Comparison of ENCODE assay signal across 29 cellular contexts in the genomic region with DNA sequence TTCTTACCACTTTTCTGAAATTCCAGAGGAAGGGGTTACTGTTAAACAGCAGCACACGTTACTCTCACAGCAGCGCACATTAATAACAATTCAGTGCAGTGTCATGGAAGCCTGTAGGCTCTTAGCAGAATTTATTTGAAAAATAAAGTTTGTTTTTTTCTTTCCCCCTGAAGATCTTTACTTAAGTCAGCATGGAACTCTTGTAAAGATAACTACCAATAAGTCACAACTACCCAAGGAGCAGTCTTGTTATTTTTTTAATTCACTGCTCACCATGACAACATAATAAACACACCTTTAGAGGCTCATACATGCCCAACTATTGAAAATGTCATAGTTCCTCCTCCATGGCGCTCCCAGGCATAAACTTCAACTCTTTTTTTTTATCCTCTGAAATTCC.
"Had no signal": no experiment of that assay in that cellular context is flagged by ENCODE, and none has a peak within 500 bp of the region (broad histone marks: within the 10 kb centered on the region; RNA-seq: fewer than 3 reads in every experiment).

No MANE protein-coding gene starts in this region.

- H3K36me3 Mint-ChIP-seq: stimulated activated memory B cell treated with anti-CD40 and anti-IgM and Interleukin-4, amounts not matched to agents 10 μg/mL and 1 μg/mL and 100 μg/mL, for 72 hours had no signal

- H3K9me3 ChIP-seq: heart right ventricle, left ventricle myocardium inferior, neutrophil, ovary, sigmoid colon, upper lobe of right lung had no signal

- H3K27ac Mint-ChIP-seq: activated B cell treated with CpG ODN at 0.5 μM for 24 hours; activated CD8-positive, alpha-beta T cell treated with anti-CD3 and anti-CD28 coated beads for 36 hours; activated T-helper 17 cell treated with anti-CD3 and anti-CD28 coated beads, Interleukin-2, amount 50 U/mL, for 72 hours; naive thymus-derived CD8-positive, alpha-beta T cell; progenitor cell of endocrine pancreas; stimulated activated memory B cell treated with anti-CD40 and anti-IgM and Interleukin-4, amounts not matched to agents 10 μg/mL and 1 μg/mL and 100 μg/mL, for 72 hours; stimulated activated naive CD8-positive, alpha-beta T cell treated with anti-CD3 and anti-CD28 coated beads, Interleukin-15, amount 100 ng/mL, for 72 hours had no signal

- H3K4me1 Mint-ChIP-seq: activated B cell treated with CpG ODN at 0.5 μM for 24 hours; activated T-helper 17 cell treated with anti-CD3 and anti-CD28 coated beads, Interleukin-2, amount 50 U/mL, for 72 hours; naive thymus-derived CD8-positive, alpha-beta T cell; stimulated activated memory B cell treated with anti-CD40 and anti-IgM and Interleukin-4, amounts not matched to agents 10 μg/mL and 1 μg/mL and 100 μg/mL, for 72 hours; stimulated activated naive CD8-positive, alpha-beta T cell treated with anti-CD3 and anti-CD28 coated beads, Interleukin-15, amount 100 ng/mL, for 72 hours had no signal

- DNase-seq: activated B cell treated with CpG ODN at 0.5 μM for 24 hours; activated CD4-positive, alpha-beta T cell treated with anti-CD3 and anti-CD28 coated beads, Interleukin-2, amount 50 U/mL, for 1 hour; activated CD8-positive, alpha-beta T cell treated with anti-CD3 and anti-CD28 coated beads for 36 hours; activated gamma-delta T cell treated with Interleukin-2 at 50 U/mL for 16 hours; activated naive CD4-positive, alpha-beta T cell treated with anti-CD3 and anti-CD28 coated beads, Interleukin-2, amount 50 U/mL, for 16 hours; activated T-cell treated with anti-CD3 and anti-CD28 coated beads, Interleukin-2, amount 50 U/mL, for 4 hours; amniotic stem cell; brain microvascular endothelial cell; central memory CD4-positive, alpha-beta T cell; foreskin fibroblast; heart right ventricle; left ventricle myocardium inferior; midbrain; naive thymus-derived CD8-positive, alpha-beta T cell; ovary; retina; sigmoid colon; small intestine; stimulated activated CD4-positive, alpha-beta T cell treated with anti-CD3 and anti-CD28 coated beads, Interleukin-4, amount 100 ng/mL, for 4 hours; stimulated activated CD8-positive, alpha-beta memory T cell treated with anti-CD3 and anti-CD28 coated beads, Interleukin-4, amount 100 ng/mL, for 48 hours; stimulated activated naive CD8-positive, alpha-beta T cell treated with anti-CD3 and anti-CD28 coated beads, Interleukin-15, amount 100 ng/mL, for 72 hours; substantia nigra; T-helper 2 cell; upper lobe of right lung had no signal

- H3K27me3 Mint-ChIP-seq: activated CD8-positive, alpha-beta T cell treated with anti-CD3 and anti-CD28 coated beads for 36 hours; progenitor cell of endocrine pancreas; stimulated activated memory B cell treated with anti-CD40 and anti-IgM and Interleukin-4, amounts not matched to agents 10 μg/mL and 1 μg/mL and 100 μg/mL, for 72 hours; stimulated activated naive CD8-positive, alpha-beta T cell treated with anti-CD3 and anti-CD28 coated beads, Interleukin-15, amount 100 ng/mL, for 72 hours had no signal

- H3K27me3 ChIP-seq: ovary, sigmoid colon, upper lobe of right lung had no signal

- H3K4me3 ChIP-seq: heart right ventricle, left ventricle myocardium inferior, lung, ovary, sigmoid colon, upper lobe of right lung had no signal

- H3K4me1 ChIP-seq: heart right ventricle, left ventricle myocardium inferior, upper lobe of right lung had no signal

- H3K36me3 ChIP-seq: brain microvascular endothelial cell, heart right ventricle, left ventricle myocardium inferior, neutrophil, ovary, sigmoid colon, upper lobe of right lung had no signal

- H3K27ac ChIP-seq: brain microvascular endothelial cell, heart right ventricle, left ventricle myocardium inferior, neutrophil, ovary, upper lobe of right lung had no signal

- H3K9me3 Mint-ChIP-seq: activated B cell treated with CpG ODN at 0.5 μM for 24 hours; activated CD8-positive, alpha-beta T cell treated with anti-CD3 and anti-CD28 coated beads for 36 hours; activated T-cell treated with anti-CD3 and anti-CD28 coated beads, Interleukin-2, amount 50 U/mL, for 4 hours; activated T-helper 17 cell treated with anti-CD3 and anti-CD28 coated beads, Interleukin-2, amount 50 U/mL, for 72 hours; naive thymus-derived CD8-positive, alpha-beta T cell; stimulated activated memory B cell treated with anti-CD40 and anti-IgM and Interleukin-4, amounts not matched to agents 10 μg/mL and 1 μg/mL and 100 μg/mL, for 72 hours; stimulated activated naive CD8-positive, alpha-beta T cell treated with anti-CD3 and anti-CD28 coated beads, Interleukin-15, amount 100 ng/mL, for 72 hours had no signal

- ATAC-seq: activated CD8-positive, alpha-beta T cell treated with anti-CD3 and anti-CD28 coated beads for 36 hours; activated T-cell treated with anti-CD3 and anti-CD28 coated beads, Interleukin-2, amount 50 U/mL, for 4 hours; activated T-helper 17 cell treated with anti-CD3 and anti-CD28 coated beads, Interleukin-2, amount 50 U/mL, for 72 hours; heart right ventricle; naive thymus-derived CD8-positive, alpha-beta T cell; stimulated activated memory B cell treated with anti-CD40 and anti-IgM and Interleukin-4, amounts not matched to agents 10 μg/mL and 1 μg/mL and 100 μg/mL, for 72 hours; stimulated activated naive CD8-positive, alpha-beta T cell treated with anti-CD3 and anti-CD28 coated beads, Interleukin-15, amount 100 ng/mL, for 72 hours; upper lobe of right lung had no signal

- H3K4me3 Mint-ChIP-seq: activated B cell treated with CpG ODN at 0.5 μM for 24 hours; activated CD8-positive, alpha-beta T cell treated with anti-CD3 and anti-CD28 coated beads for 36 hours; activated T-cell treated with anti-CD3 and anti-CD28 coated beads, Interleukin-2, amount 50 U/mL, for 4 hours; activated T-helper 17 cell treated with anti-CD3 and anti-CD28 coated beads, Interleukin-2, amount 50 U/mL, for 72 hours; naive thymus-derived CD8-positive, alpha-beta T cell; stimulated activated memory B cell treated with anti-CD40 and anti-IgM and Interleukin-4, amounts not matched to agents 10 μg/mL and 1 μg/mL and 100 μg/mL, for 72 hours; stimulated activated naive CD8-positive, alpha-beta T cell treated with anti-CD3 and anti-CD28 coated beads, Interleukin-15, amount 100 ng/mL, for 72 hours had no signal
